13 cellular contexts compared by ENCODE assay signal in the genomic region with DNA sequence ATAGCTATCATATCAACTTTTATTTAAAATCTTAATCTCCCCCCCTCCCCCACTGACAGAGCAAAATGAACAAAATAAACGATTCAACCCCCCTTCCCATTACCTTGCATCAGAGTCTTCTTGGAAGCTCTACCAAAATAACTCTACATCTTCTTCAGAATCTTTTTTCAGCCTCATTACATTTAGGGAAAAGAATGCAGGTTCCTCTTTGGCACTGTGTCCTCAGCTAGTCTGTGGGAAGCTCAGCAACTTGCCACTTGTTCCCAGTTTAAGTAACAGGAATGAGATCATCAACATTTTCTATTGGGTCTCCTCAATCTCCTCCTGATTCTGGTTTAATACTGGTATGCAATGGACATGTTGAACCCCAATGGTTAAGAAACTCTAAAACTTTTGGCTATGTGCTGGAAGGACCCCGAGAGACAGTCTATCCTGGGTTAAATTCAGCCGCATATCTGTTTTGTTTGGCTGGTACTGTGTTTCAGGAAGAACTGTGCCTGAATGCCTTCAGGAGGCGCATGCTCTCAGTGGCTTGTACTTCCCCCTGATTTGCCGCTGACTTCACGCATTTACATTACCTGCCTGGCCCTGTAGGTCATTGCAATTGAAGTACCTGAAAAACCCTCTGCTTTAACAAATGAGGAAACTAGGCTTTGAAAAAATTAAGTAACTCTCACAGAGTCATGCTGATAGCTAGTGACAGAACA.
DNase-seq lines count a peak whose midpoint lies in the region; TF ChIP-seq lines count a peak whose summit lies in the region.
"Had no signal": no experiment of that assay in that cellular context is flagged by ENCODE, and none has a peak within 500 bp of the region (broad histone marks: within the 10 kb centered on the region; RNA-seq: fewer than 3 reads in every experiment).

No MANE protein-coding gene starts in this region.

- no peak for TF ChIP-seq POLR2A in transverse colon (IDR thresholded peaks at IDR 0.05)
- TF ChIP-seq POLR2A in esophagus muscularis mucosa (IDR thresholded peaks at IDR 0.05; ENCODE audit: low read depth), result no peak

- H2BK5ac ChIP-seq in mesenchymal stem cell (ENCODE audit: low read depth, low read length, poor library complexity, severe bottlenecking), result no peak overlapping the region

- H3K27ac Mint-ChIP-seq in activated T-helper 1 cell treated with anti-CD3 and anti-CD28 coated beads, Interleukin-12 subunit alpha, Interleukin-12 subunit beta, Interleukin-2, Interleukin-4 antibody, amounts not matched to agents 30 ng/mL and 10 ng/mL and 1 ng/mL, durations not matched to agents 14 hours and 24 hours and 36 hours, result no peak overlapping the region

- H3K36me3 ChIP-seq in mesenchymal stem cell (ENCODE audit: control insufficient read depth in 1 of 2, insufficient read depth in 2 of 2, low read depth in 1 of 2, low read length in 2 of 2), result no peaks in the 10 kb centered on the region
- H3K36me3 ChIP-seq in transverse colon, result no peaks in the 10 kb centered on the region
- H3K36me3 ChIP-seq in esophagus muscularis mucosa, result no peaks in the 10 kb centered on the region

- H3K4me1 Mint-ChIP-seq in activated T-helper 1 cell treated with anti-CD3 and anti-CD28 coated beads, Interleukin-12 subunit alpha, Interleukin-12 subunit beta, Interleukin-2, Interleukin-4 antibody, amounts not matched to agents 30 ng/mL and 10 ng/mL and 1 ng/mL, durations not matched to agents 14 hours and 24 hours and 36 hours (ENCODE audit: low read depth), result no peaks in the 10 kb centered on the region

- no peak overlapping the region for H2AFZ ChIP-seq in mesenchymal stem cell (ENCODE audit: low read depth, low read length)

- H3K27me3 ChIP-seq in mesenchymal stem cell (ENCODE audit: control insufficient read depth in 1 of 2, insufficient read depth in 1 of 2, low read length in 2 of 2), result no peaks in the 10 kb centered on the region
- no peaks in the 10 kb centered on the region for H3K27me3 ChIP-seq in transverse colon
- no peaks in the 10 kb centered on the region for H3K27me3 ChIP-seq in esophagus muscularis mucosa

- H3K9me3 ChIP-seq in mesenchymal stem cell (ENCODE audit: control insufficient read depth, low read length), result no peaks in the 10 kb centered on the region
- H3K9me3 ChIP-seq in transverse colon, result no peaks in the 10 kb centered on the region
- H3K9me3 ChIP-seq in esophagus muscularis mucosa, result no peaks in the 10 kb centered on the region

- H3K4me1 ChIP-seq in mesenchymal stem cell (ENCODE audit: control insufficient read depth, insufficient read depth, low read depth, low read length) (no peaks in the 10 kb centered on the region), transverse colon (no peaks in the 10 kb centered on the region), esophagus muscularis mucosa (peaks cover 0 to 9% (median 4%) of the 10 kb centered on the region in 4 donors)

- 86% methylated on average over 6 of the region's 6 CpGs for WGBS in mesenchymal stem cell
- WGBS in transverse colon (ENCODE audit: low coverage in 1 of 2), 2 donors, result 88 to 90% methylated on average over 4 to 6 of the region's 6 CpGs
- WGBS in esophagus muscularis mucosa, result 80% methylated on average over 6 of the region's 6 CpGs

- no peak overlapping the region for H2AK5ac ChIP-seq in mesenchymal stem cell (ENCODE audit: low read length, severe bottlenecking)

- H2BK120ac ChIP-seq in mesenchymal stem cell (ENCODE audit: low read depth, low read length), result no peak overlapping the region

- DNase-seq in CD1c-positive myeloid dendritic cell (ENCODE audit: extremely low spot score) (peak; percentile 32), M059J (ENCODE audit: low read depth) (peak; percentile 3), fibroblast of the aortic adventitia (ENCODE audit: low read depth) (peak; percentile 61), mesenchymal stem cell (peak; percentile 28), transverse colon (no peak), A172 (ENCODE audit: low spot score) (no peak), esophagus muscularis mucosa (ENCODE audit: extremely low spot score) (no peak)
- no peak for DNase-seq in activated T-helper 1 cell treated with anti-CD3 and anti-CD28 coated beads, Interleukin-12 subunit alpha, Interleukin-12 subunit beta, Interleukin-2, Interleukin-4 antibody, amounts not matched to agents 30 ng/mL and 10 ng/mL and 1 ng/mL, durations not matched to agents 14 hours and 24 hours and 36 hours (ENCODE audit: low spot score)
- DNase-seq: activated CD4-positive, alpha-beta T cell treated with anti-CD3 and anti-CD28 coated beads for 48 hours; activated CD8-positive, alpha-beta memory T cell treated with anti-CD3 and anti-CD28 coated beads, Interleukin-2, amount 50 U/mL, for 4 hours; DND-41; NCI-H1417 treated with DMSO at 0.1 percent for 48 hours; NCI-H526 treated with DMSO at 0.1 percent for 48 hours had no signal

- H3K36me3 Mint-ChIP-seq in activated T-helper 1 cell treated with anti-CD3 and anti-CD28 coated beads, Interleukin-12 subunit alpha, Interleukin-12 subunit beta, Interleukin-2, Interleukin-4 antibody, amounts not matched to agents 30 ng/mL and 10 ng/mL and 1 ng/mL, durations not matched to agents 14 hours and 24 hours and 36 hours (ENCODE audit: low read depth), result no peaks in the 10 kb centered on the region

- peaks cover 5% of the 10 kb centered on the region for H3K9me3 Mint-ChIP-seq in activated T-helper 1 cell treated with anti-CD3 and anti-CD28 coated beads, Interleukin-12 subunit alpha, Interleukin-12 subunit beta, Interleukin-2, Interleukin-4 antibody, amounts not matched to agents 30 ng/mL and 10 ng/mL and 1 ng/mL, durations not matched to agents 14 hours and 24 hours and 36 hours

- no peak overlapping the region for H3K4me3 ChIP-seq in fibroblast of the aortic adventitia (ENCODE audit: low read depth, low read length)
- no peak overlapping the region for H3K4me3 ChIP-seq in mesenchymal stem cell (ENCODE audit: insufficient read depth in 1 of 2, low read depth in 1 of 2, low read length in 2 of 2)
- no peak overlapping the region for H3K4me3 ChIP-seq in transverse colon
- H3K4me3 ChIP-seq in esophagus muscularis mucosa, result no peak overlapping the region

- no peak overlapping the region for H3K4me3 Mint-ChIP-seq in activated T-helper 1 cell treated with anti-CD3 and anti-CD28 coated beads, Interleukin-12 subunit alpha, Interleukin-12 subunit beta, Interleukin-2, Interleukin-4 antibody, amounts not matched to agents 30 ng/mL and 10 ng/mL and 1 ng/mL, durations not matched to agents 14 hours and 24 hours and 36 hours

- H2BK15ac ChIP-seq in mesenchymal stem cell (ENCODE audit: low read depth, poor library complexity, severe bottlenecking), result no peak overlapping the region

- H4K8ac ChIP-seq in mesenchymal stem cell (ENCODE audit: low read length), result no peak overlapping the region

- no peak overlapping the region for H3K18ac ChIP-seq in mesenchymal stem cell (ENCODE audit: low read depth in 1 of 2, low read length in 2 of 2)

- in situ Hi-C loops in transverse colon (cut with MboI; ENCODE audit: low pct_ligation_motif_present in 1 of 4, low pct_unique_long_range_greater_than_20kb in 1 of 4, low sequenced_read_pairs in 3 of 4), result no loop called here

- H3K14ac ChIP-seq in mesenchymal stem cell (ENCODE audit: low read length in 2 of 2), result no peak overlapping the region

- TF ChIP-seq EP300 in transverse colon (IDR thresholded peaks at IDR 0.05; ENCODE audit: low read depth) (no peak), esophagus muscularis mucosa (IDR thresholded peaks at IDR 0.05) (no peak)

- peaks cover 8% of the 10 kb centered on the region for H3K27me3 Mint-ChIP-seq in activated T-helper 1 cell treated with anti-CD3 and anti-CD28 coated beads, Interleukin-12 subunit alpha, Interleukin-12 subunit beta, Interleukin-2, Interleukin-4 antibody, amounts not matched to agents 30 ng/mL and 10 ng/mL and 1 ng/mL, durations not matched to agents 14 hours and 24 hours and 36 hours (ENCODE audit: insufficient read depth)

- H3K27ac ChIP-seq in mesenchymal stem cell (ENCODE audit: low read length, poor library complexity, severe bottlenecking) (no peak overlapping the region), transverse colon (no peak overlapping the region), esophagus muscularis mucosa (replicated peaks in 1 of 4) (no peak overlapping the region)

- H3K79me1 ChIP-seq in mesenchymal stem cell (replicated peaks; ENCODE audit: low read length, poor library complexity, severe bottlenecking), result no peaks in the 10 kb centered on the region

- H3K4ac ChIP-seq in mesenchymal stem cell (ENCODE audit: low read depth in 1 of 2, low read length in 2 of 2), result no peak overlapping the region

- TF ChIP-seq CTCF in fibroblast of the aortic adventitia (IDR thresholded peaks at IDR 0.05; ENCODE audit: insufficient read depth, low read length) (no peak), transverse colon (IDR thresholded peaks at IDR 0.05) (no peak), esophagus muscularis mucosa (IDR thresholded peaks at IDR 0.05) (no peak)

- H2BK12ac ChIP-seq in mesenchymal stem cell (ENCODE audit: low read length in 2 of 2), result no peak overlapping the region

- no peak overlapping the region for H3K23ac ChIP-seq in mesenchymal stem cell (ENCODE audit: low read length in 2 of 2)

- intact Hi-C loops in transverse colon (cut with DNase I; ENCODE audit: low total_unique reads), result no loop called here
- intact Hi-C loops in esophagus muscularis mucosa (cut with DNase I), result no loop called here
- intact Hi-C loops in activated T-helper 1 cell treated with anti-CD3 and anti-CD28 coated beads, Interleukin-12 subunit alpha, Interleukin-12 subunit beta, Interleukin-2, Interleukin-4 antibody, amounts not matched to agents 30 ng/mL and 10 ng/mL and 1 ng/mL, durations not matched to agents 14 hours and 24 hours and 36 hours (cut with micrococcal nuclease), result no loop called here

- no peak overlapping the region for H3K4me2 ChIP-seq in mesenchymal stem cell (ENCODE audit: low read length, poor library complexity, severe bottlenecking)

- no peak overlapping the region for H3K9ac ChIP-seq in mesenchymal stem cell (ENCODE audit: low read length)

- no peak overlapping the region for H4K91ac ChIP-seq in mesenchymal stem cell (ENCODE audit: low read length)

Comparison
In these comparisons a context has a peak if more than half of its experiments do, and no peak if none do; other contexts are left out.
1. DNase-seq: peak in CD1c-positive myeloid dendritic cell (single experiment), M059J (single experiment), fibroblast of the aortic adventitia (single experiment) and mesenchymal stem cell (single experiment); none in transverse colon (single experiment), A172 (single experiment), esophagus muscularis mucosa (single experiment) and activated T-helper 1 cell treated with anti-CD3 and anti-CD28 coated beads, Interleukin-12 subunit alpha, Interleukin-12 subunit beta, Interleukin-2, Interleukin-4 antibody, amounts not matched to agents 30 ng/mL and 10 ng/mL and 1 ng/mL, durations not matched to agents 14 hours and 24 hours and 36 hours (single experiment).